ENCODE assay signal across 19 cellular contexts in genomic region chr6:53627391-53628218, GRCh38. TPM values are rescaled to one million over a fixed set of nuclear protein-coding genes. Genes with fewer than 3 reads are reported as not detected.
DNase-seq lines count a peak whose midpoint lies in the region; ATAC-seq and TF ChIP-seq lines count a peak whose summit lies in the region.
"Had no signal": no experiment of that assay in that cellular context is flagged by ENCODE, and none has a peak within 500 bp of the region (broad histone marks: within the 10 kb centered on the region; RNA-seq: fewer than 3 reads in every experiment).

No MANE protein-coding gene starts in this region.

- no peak overlapping the region for H2BK12ac ChIP-seq in mesenchymal stem cell (ENCODE audit: low read length in 2 of 2)

- H3K4me1 ChIP-seq in breast epithelium: no peaks in the 10 kb centered on the region
- no peaks in the 10 kb centered on the region for H3K4me1 ChIP-seq in mesenchymal stem cell (ENCODE audit: control insufficient read depth, insufficient read depth, low read depth, low read length)
- H3K4me1 ChIP-seq in urinary bladder (ENCODE audit: insufficient read depth): no peaks in the 10 kb centered on the region
- peaks cover 0 to 4% (median 0%) of the 10 kb centered on the region in 4 donors for H3K4me1 ChIP-seq in upper lobe of left lung

- H3K23ac ChIP-seq in mesenchymal stem cell (ENCODE audit: low read length in 2 of 2): no peak overlapping the region

- H3K9me3 ChIP-seq in breast epithelium (no peaks in the 10 kb centered on the region), mesenchymal stem cell (ENCODE audit: control insufficient read depth, low read length) (no peaks in the 10 kb centered on the region), upper lobe of left lung (no peaks in the 10 kb centered on the region)
- H3K9me3 ChIP-seq: mucosa of descending colon had no signal

- H2AFZ ChIP-seq in mesenchymal stem cell (ENCODE audit: low read depth, low read length): no peak overlapping the region

- H3K9ac ChIP-seq in mesenchymal stem cell (ENCODE audit: low read length): peak overlapping the region; percentile 23

- H3K4me3 ChIP-seq in breast epithelium (peak overlapping the region in 1 of 3 donors; percentile 29), mesenchymal stem cell (ENCODE audit: insufficient read depth in 1 of 2, low read depth in 1 of 2, low read length in 2 of 2) (no peak overlapping the region), urinary bladder (ENCODE audit: low read depth, low read length) (no peak overlapping the region), upper lobe of left lung (no peak overlapping the region)
- H3K4me3 ChIP-seq: mucosa of descending colon had no signal

- H3K4me3 Mint-ChIP-seq in stimulated activated naive B cell treated with anti-CD40 and anti-IgM and Interleukin-4, amounts not matched to agents 10 μg/mL and 1 μg/mL and 100 μg/mL, for 72 hours: no peak overlapping the region
- H3K4me3 Mint-ChIP-seq: activated naive CD4-positive, alpha-beta T cell treated with anti-CD3 and anti-CD28 coated beads for 36 hours had no signal

- H3K79me1 ChIP-seq in mesenchymal stem cell (replicated peaks; ENCODE audit: low read length, poor library complexity, severe bottlenecking): no peaks in the 10 kb centered on the region

- H3K18ac ChIP-seq in mesenchymal stem cell (ENCODE audit: low read depth in 1 of 2, low read length in 2 of 2): no peak overlapping the region

- 94% methylated on average over 7 of the region's 7 CpGs for whole genome bisulfite sequencing in mesenchymal stem cell
- 79% methylated on average over 7 of the region's 7 CpGs for WGBS in urinary bladder
- WGBS in upper lobe of left lung, 2 donors: 80 to 83% methylated on average over 7 of the region's 7 CpGs

- H2BK120ac ChIP-seq in mesenchymal stem cell (ENCODE audit: low read depth, low read length): no peak overlapping the region

- H4K91ac ChIP-seq in mesenchymal stem cell (ENCODE audit: low read length): no peak overlapping the region

- H3K27ac ChIP-seq in breast epithelium (peak overlapping the region; percentile 45 to 73), mesenchymal stem cell (ENCODE audit: low read length, poor library complexity, severe bottlenecking) (no peak overlapping the region), urinary bladder (ENCODE audit: low read depth) (peak overlapping the region; percentile 7), upper lobe of left lung (no peak overlapping the region)
- H3K27ac ChIP-seq: 22Rv1, VCaP had no signal

- H4K8ac ChIP-seq in mesenchymal stem cell (ENCODE audit: low read length): no peak overlapping the region

- DNase-seq in NCI-H1105 treated with DMSO at 0.1 percent for 48 hours (lab: John Stamatoyannopoulos, UW) (peak; percentile 28), NCI-H1105 (lab: John Stamatoyannopoulos, UW) (no peak), breast epithelium (ENCODE audit: low spot score in 2 of 2) (no peak), mesenchymal stem cell (no peak), upper lobe of left lung (no peak), SHP77 (lab: John Stamatoyannopoulos, UW) (no peak)
- no peak for DNase-seq in stimulated activated naive B cell treated with anti-CD40 and anti-IgM and Interleukin-4, amounts not matched to agents 10 μg/mL and 1 μg/mL and 100 μg/mL, for 72 hours
- DNase-seq: activated CD4-positive, alpha-beta T cell treated with anti-CD3 and anti-CD28 coated beads, Interleukin-2, amount 50 U/mL, for 4 hours; activated naive CD4-positive, alpha-beta T cell treated with anti-CD3 and anti-CD28 coated beads for 36 hours; activated T-cell treated with anti-CD3 and anti-CD28 coated beads for 4 hours; foreskin fibroblast; mucosa of descending colon; NCI-H2227 treated with DMSO at 0.1 percent for 48 hours; occipital lobe; Right ventricle myocardium superior had no signal

- H2AK5ac ChIP-seq in mesenchymal stem cell (ENCODE audit: low read length, severe bottlenecking): no peak overlapping the region

- TF ChIP-seq EP300 in upper lobe of left lung (IDR thresholded peaks at IDR 0.05): no peak

- TF ChIP-seq POLR2A in breast epithelium (IDR thresholded peaks at IDR 0.05) (no peak), upper lobe of left lung (IDR thresholded peaks at IDR 0.05) (no peak)

- H3K4me1 Mint-ChIP-seq in stimulated activated naive B cell treated with anti-CD40 and anti-IgM and Interleukin-4, amounts not matched to agents 10 μg/mL and 1 μg/mL and 100 μg/mL, for 72 hours: peaks cover 3 to 12% of the 10 kb centered on the region in 2 donors

- ATAC-seq in stimulated activated naive B cell treated with anti-CD40 and anti-IgM and Interleukin-4, amounts not matched to agents 10 μg/mL and 1 μg/mL and 100 μg/mL, for 72 hours (replicated peaks): no peak
- no peak for ATAC-seq in upper lobe of left lung (ENCODE audit: low FRiP score in 2 of 2)
- ATAC-seq: HCT116, mucosa of descending colon had no signal

- H3K14ac ChIP-seq in mesenchymal stem cell (ENCODE audit: low read length in 2 of 2): no peak overlapping the region

- no peak overlapping the region for H2BK5ac ChIP-seq in mesenchymal stem cell (ENCODE audit: low read depth, low read length, poor library complexity, severe bottlenecking)

- no peak overlapping the region for H3K4me2 ChIP-seq in mesenchymal stem cell (ENCODE audit: low read length, poor library complexity, severe bottlenecking)

- H3K27me3 ChIP-seq in breast epithelium: no peaks in the 10 kb centered on the region
- peaks cover 0 to 16% of the 10 kb centered on the region in 2 experiments for H3K27me3 ChIP-seq in mesenchymal stem cell (ENCODE audit: control insufficient read depth in 1 of 2, insufficient read depth in 1 of 2, low read length in 2 of 2)
- no peaks in the 10 kb centered on the region for H3K27me3 ChIP-seq in upper lobe of left lung

- no peaks in the 10 kb centered on the region for H3K9me3 Mint-ChIP-seq in stimulated activated naive B cell treated with anti-CD40 and anti-IgM and Interleukin-4, amounts not matched to agents 10 μg/mL and 1 μg/mL and 100 μg/mL, for 72 hours
- H3K9me3 Mint-ChIP-seq: activated naive CD4-positive, alpha-beta T cell treated with anti-CD3 and anti-CD28 coated beads for 36 hours had no signal

- H3K27me3 Mint-ChIP-seq in stimulated activated naive B cell treated with anti-CD40 and anti-IgM and Interleukin-4, amounts not matched to agents 10 μg/mL and 1 μg/mL and 100 μg/mL, for 72 hours: peaks cover 0 to 8% of the 10 kb centered on the region in 2 donors

- no peak overlapping the region for H2BK15ac ChIP-seq in mesenchymal stem cell (ENCODE audit: low read depth, poor library complexity, severe bottlenecking)

- intact Hi-C loops in breast epithelium (cut with DNase I; ENCODE audit: low total_unique reads): no loop called here

- TF ChIP-seq CTCF in breast epithelium (IDR thresholded peaks at IDR 0.05): no peak
- no peak for TF ChIP-seq CTCF in upper lobe of left lung (IDR thresholded peaks at IDR 0.05)

- H3K27ac Mint-ChIP-seq in stimulated activated naive B cell treated with anti-CD40 and anti-IgM and Interleukin-4, amounts not matched to agents 10 μg/mL and 1 μg/mL and 100 μg/mL, for 72 hours: no peak overlapping the region
- H3K27ac Mint-ChIP-seq: activated naive CD4-positive, alpha-beta T cell treated with anti-CD3 and anti-CD28 coated beads for 36 hours had no signal

- H3K36me3 Mint-ChIP-seq in stimulated activated naive B cell treated with anti-CD40 and anti-IgM and Interleukin-4, amounts not matched to agents 10 μg/mL and 1 μg/mL and 100 μg/mL, for 72 hours: no peaks in the 10 kb centered on the region

- H3K36me3 ChIP-seq in breast epithelium: no peaks in the 10 kb centered on the region
- H3K36me3 ChIP-seq in mesenchymal stem cell (ENCODE audit: control insufficient read depth in 1 of 2, insufficient read depth in 2 of 2, low read depth in 1 of 2, low read length in 2 of 2): no peaks in the 10 kb centered on the region
- H3K36me3 ChIP-seq in urinary bladder (ENCODE audit: insufficient read depth): no peaks in the 10 kb centered on the region
- H3K36me3 ChIP-seq in upper lobe of left lung: no peaks in the 10 kb centered on the region

- H3K4ac ChIP-seq in mesenchymal stem cell (ENCODE audit: low read depth in 1 of 2, low read length in 2 of 2): no peak overlapping the region

RNA-seq across cellular contexts. Expression of gene KLHL31, which starts 38.0 kb away (rescaled TPM):
- 10 to 100 TPM in 1 of 3 donors, 1 to 10 TPM in 2; 1.6 to 32.2 (median 1.8) TPM for total RNA-seq in breast epithelium
- polyA plus RNA-seq in mesenchymal stem cell (2013, experiment 1 of 2): 0.01 TPM
- polyA plus RNA-seq in mesenchymal stem cell (2013, experiment 2 of 2): 0.04 TPM
- 4.7 TPM for total RNA-seq in urinary bladder
- polyA plus RNA-seq in urinary bladder: 0.25 TPM
- total RNA-seq in upper lobe of left lung: 1 to 10 TPM in 1 of 6 donors, under 1 TPM in 4, not detected in 1; 0.17 to 1.1 (median 0.22) TPM

Comparison
In these comparisons a context has a peak if more than half of its experiments do, and no peak if none do; other contexts are left out.
1. H3K27ac ChIP-seq: peak in breast epithelium (2 of 2) and urinary bladder (single experiment); none in mesenchymal stem cell (single experiment) and upper lobe of left lung (0 of 4).